ENCODE assay signal across 21 cellular contexts in the genomic region with DNA sequence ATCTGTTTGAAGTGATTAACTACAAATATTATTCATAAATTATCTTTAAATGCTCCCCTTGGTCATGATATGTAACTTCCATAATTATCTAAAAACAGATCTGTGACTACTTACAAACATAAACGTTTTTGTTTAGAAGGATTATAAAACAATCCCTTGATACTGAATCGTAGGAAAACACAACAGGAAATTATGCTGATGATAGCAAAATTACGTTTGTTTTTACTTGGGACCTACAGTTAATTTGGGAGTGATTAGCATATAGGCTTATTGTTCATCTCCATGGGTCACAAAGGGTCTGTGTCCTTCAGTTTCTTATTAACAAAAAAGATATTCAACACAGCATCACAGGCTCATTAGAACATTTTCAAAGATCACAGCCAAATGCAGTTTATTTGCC. TPM values are rescaled to one million over a fixed set of nuclear protein-coding genes. Genes with fewer than 3 reads are reported as not detected.
"Had no signal": no experiment of that assay in that cellular context is flagged by ENCODE, and none has a peak within 500 bp of the region (broad histone marks: within the 10 kb centered on the region; RNA-seq: fewer than 3 reads in every experiment).

No MANE protein-coding gene starts in this region.

- H3K36me3 Mint-ChIP-seq: stimulated activated memory B cell treated with anti-CD40 and anti-IgM and Interleukin-4, amounts not matched to agents 10 μg/mL and 1 μg/mL and 100 μg/mL, for 72 hours had no signal

- H3K4me3 Mint-ChIP-seq: activated B cell treated with CpG ODN at 0.5 μM for 24 hours; activated CD8-positive, alpha-beta T cell treated with anti-CD3 and anti-CD28 coated beads for 36 hours; activated T-cell treated with anti-CD3 and anti-CD28 coated beads, Interleukin-2, amount 50 U/mL, for 4 hours; nephron; stimulated activated memory B cell treated with anti-CD40 and anti-IgM and Interleukin-4, amounts not matched to agents 10 μg/mL and 1 μg/mL and 100 μg/mL, for 72 hours had no signal

- H3K27ac ChIP-seq: adrenal gland, esophagus muscularis mucosa had no signal

- H3K27me3 Mint-ChIP-seq: activated B cell treated with CpG ODN at 0.5 μM for 24 hours; stimulated activated memory B cell treated with anti-CD40 and anti-IgM and Interleukin-4, amounts not matched to agents 10 μg/mL and 1 μg/mL and 100 μg/mL, for 72 hours had no signal

- H3K4me1 Mint-ChIP-seq: activated B cell treated with CpG ODN at 0.5 μM for 24 hours; stimulated activated memory B cell treated with anti-CD40 and anti-IgM and Interleukin-4, amounts not matched to agents 10 μg/mL and 1 μg/mL and 100 μg/mL, for 72 hours had no signal

- H3K4me1 ChIP-seq: adrenal gland, esophagus muscularis mucosa had no signal

- H3K9me3 Mint-ChIP-seq: activated CD8-positive, alpha-beta T cell treated with anti-CD3 and anti-CD28 coated beads for 36 hours; nephron had no signal

- H3K36me3 ChIP-seq: adrenal gland, esophagus muscularis mucosa had no signal

- DNase-seq: activated B cell treated with CpG ODN at 0.5 μM for 24 hours; activated CD4-positive, alpha-beta T cell treated with anti-CD3 and anti-CD28 coated beads for 48 hours; activated CD8-positive, alpha-beta T cell treated with anti-CD3 and anti-CD28 coated beads for 36 hours; activated effector memory CD4-positive, alpha-beta T cell treated with Interleukin-2 at 50 U/mL for 16 hours; activated naive CD4-positive, alpha-beta T cell treated with anti-CD3 and anti-CD28 coated beads, Interleukin-2, amount 50 U/mL, for 16 hours; activated T-cell treated with anti-CD3 and anti-CD28 coated beads, Interleukin-2, amount 50 U/mL, for 4 hours; adrenal gland; effector CD4-positive, alpha-beta T cell; glutamatergic neuron; left ventricle myocardium superior; mesendoderm; stimulated activated CD4-positive, alpha-beta T cell treated with anti-CD3 and anti-CD28 coated beads, Interleukin-2, amount 100 ng/mL, for 24 hours had no signal

- H3K27me3 ChIP-seq: adrenal gland, esophagus muscularis mucosa had no signal

- H3K4me3 ChIP-seq: adrenal gland, esophagus muscularis mucosa had no signal

- H3K27ac Mint-ChIP-seq: activated B cell treated with CpG ODN at 0.5 μM for 24 hours; activated CD8-positive, alpha-beta T cell treated with anti-CD3 and anti-CD28 coated beads for 36 hours; stimulated activated memory B cell treated with anti-CD40 and anti-IgM and Interleukin-4, amounts not matched to agents 10 μg/mL and 1 μg/mL and 100 μg/mL, for 72 hours had no signal

- H3K9me3 ChIP-seq: adrenal gland, esophagus muscularis mucosa had no signal

RNA-seq across cellular contexts. Expression of a gene that starts 4.3 kb away (rescaled TPM):
- total RNA-seq: activated B cell treated with CpG ODN at 0.5 μM for 24 hours; activated CD8-positive, alpha-beta T cell treated with anti-CD3 and anti-CD28 coated beads for 36 hours; activated T-cell treated with anti-CD3 and anti-CD28 coated beads, Interleukin-2, amount 50 U/mL, for 4 hours; adrenal gland; esophagus muscularis mucosa; fibroblast of villous mesenchyme; kidney epithelial cell; left ventricle myocardium superior; posterior vena cava; right cardiac atrium; T-helper 2 cell treated with Interferon-gamma antibody and Interleukin-4, amounts not matched to agents 100 ng/mL and 5 ng/mL, for 36 hours; ureter had no signal
- polyA plus RNA-seq: adrenal gland, right cardiac atrium had no signal
